In genomic region chr15:73947651-73948050, GRCh38 we compare ENCODE assay signal across 19 cellular contexts. TPM values are rescaled to one million over a fixed set of nuclear protein-coding genes. Genes with fewer than 3 reads are reported as not detected.
A peak's percentile ranks its signal among the peaks of the same experiment; 100 is the strongest.
DNase-seq lines count a peak whose midpoint lies in the region; ATAC-seq, FAIRE-seq and TF ChIP-seq lines count a peak whose summit lies in the region.
"Had no signal": no experiment of that assay in that cellular context is flagged by ENCODE, and none has a peak within 500 bp of the region (broad histone marks: within the 10 kb centered on the region; RNA-seq: fewer than 3 reads in every experiment).

No MANE protein-coding gene starts in this region.

- H2BK120ac ChIP-seq in neuronal stem cell (ENCODE audit: low read depth, low read length): no peak overlapping the region

- WGBS in neuronal stem cell (ENCODE audit: extremely low coverage in 2 of 2, insufficient read length in 2 of 2, insufficient replicate concordance in 1 of 2), 2 donors: no CpG with 5 or more reads among the region's 9 CpGs

- H3K9me2 ChIP-seq in PC-3 (replicated peaks; ENCODE audit: low read length): no peaks in the 10 kb centered on the region
- H3K9me2 ChIP-seq: SK-N-SH had no signal

- H3K9me3 Mint-ChIP-seq in chondrocyte (ENCODE audit: low read depth): no peaks in the 10 kb centered on the region

- TF ChIP-seq CTCF in RWPE2 (IDR thresholded peaks at IDR 0.05; ENCODE audit: poor library complexity, severe bottlenecking) (no peak), chondrocyte (IDR thresholded peaks at IDR 0.05) (no peak), thoracic aorta (IDR thresholded peaks at IDR 0.05) (no peak), PC-3 (conservative IDR thresholded peaks at IDR 0.05; ENCODE audit: low read depth, low read length) (no peak)

- no peaks in the 10 kb centered on the region for H3K79me1 ChIP-seq in neuronal stem cell (ENCODE audit: low read depth, low read length)

- H3K27me3 ChIP-seq in RWPE2 (ENCODE audit: insufficient read depth, poor library complexity, severe bottlenecking) (no peaks in the 10 kb centered on the region), neuronal stem cell (ENCODE audit: control insufficient read depth in 3 of 3, insufficient read depth in 3 of 3, low read depth in 1 of 3, low read length in 3 of 3) (peaks cover 0 to 11% (median 0%) of the 10 kb centered on the region in 3 experiments), thoracic aorta (replicated peaks; ENCODE audit: insufficient read depth) (no peaks in the 10 kb centered on the region), PC-3 (ENCODE audit: low read length) (no peaks in the 10 kb centered on the region)

- H3K4me1 Mint-ChIP-seq in chondrocyte (ENCODE audit: low read depth): peaks cover 67% of the 10 kb centered on the region

- H3K23ac ChIP-seq in neuronal stem cell (ENCODE audit: low read depth, low read length, poor library complexity): peak overlapping the region; percentile 23

- CTCF ChIA-PET in PC-3 (lab: Charles Lee): no interaction called here

- no peak overlapping the region for H4K91ac ChIP-seq in neuronal stem cell (ENCODE audit: low read depth, low read length, poor library complexity)

- H2BK15ac ChIP-seq in neuronal stem cell (ENCODE audit: low read length): no peak overlapping the region

- H2BK5ac ChIP-seq in neuronal stem cell (ENCODE audit: low read length): no peak overlapping the region

- H3K27me3 Mint-ChIP-seq in chondrocyte (ENCODE audit: low read depth): no peaks in the 10 kb centered on the region

- H3K27ac Mint-ChIP-seq in chondrocyte (ENCODE audit: unreplicated experiment): peak overlapping the region; percentile 22

- H3F3A ChIP-seq in PC-3 (ENCODE audit: low read length, unreplicated experiment): no peaks in the 10 kb centered on the region

- H3K4me3 ChIP-seq in RWPE2 (ENCODE audit: severe bottlenecking): no peak overlapping the region
- H3K4me3 ChIP-seq in neuronal stem cell (ENCODE audit: low read length in 2 of 2): no peak overlapping the region
- no peak overlapping the region for H3K4me3 ChIP-seq in thoracic aorta
- H3K4me3 ChIP-seq in PC-3 (ENCODE audit: low read length): no peak overlapping the region

- H3K14ac ChIP-seq in neuronal stem cell (ENCODE audit: low read length): no peak overlapping the region

- H3K9ac ChIP-seq in neuronal stem cell (ENCODE audit: low read depth, low read length, poor library complexity): no peak overlapping the region
- no peak overlapping the region for H3K9ac ChIP-seq in PC-3 (ENCODE audit: low read length)
- H3K9ac ChIP-seq: SK-N-SH had no signal

- H3K36me3 ChIP-seq in RWPE2 (ENCODE audit: low read depth): no peaks in the 10 kb centered on the region
- H3K36me3 ChIP-seq in neuronal stem cell (replicated peaks in 1 of 2; ENCODE audit: control insufficient read depth in 2 of 2, insufficient read depth in 2 of 2, low read length in 2 of 2): peaks cover 3 to 30% of the 10 kb centered on the region in 2 donors
- peaks cover 46% of the 10 kb centered on the region for H3K36me3 ChIP-seq in thoracic aorta
- peaks cover 63% of the 10 kb centered on the region for H3K36me3 ChIP-seq in PC-3 (ENCODE audit: low read depth, low read length)

- no peak overlapping the region for H2BK12ac ChIP-seq in neuronal stem cell (ENCODE audit: low read length)

- no peak overlapping the region for H3K4me2 ChIP-seq in neuronal stem cell (ENCODE audit: insufficient read depth, low read length, poor library complexity, severe bottlenecking)
- no peak overlapping the region for H3K4me2 ChIP-seq in PC-3 (ENCODE audit: low read length)
- H3K4me2 ChIP-seq: SK-N-SH had no signal

- no peak overlapping the region for H3K4ac ChIP-seq in neuronal stem cell (ENCODE audit: low read length)

- peaks cover 28% of the 10 kb centered on the region for H3K79me2 ChIP-seq in PC-3 (ENCODE audit: low read length)

- H4K8ac ChIP-seq in neuronal stem cell (ENCODE audit: low read depth, low read length): no peak overlapping the region

- no peak for ATAC-seq in RWPE2 (ENCODE audit: low read depth)
- ATAC-seq in thoracic aorta (ENCODE audit: insufficient number of reproducible peaks, low FRiP score, low read depth): no peak
- ATAC-seq in PC-3: no peak
- ATAC-seq: Panc1 had no signal

- H3K9me3 ChIP-seq in RWPE2 (ENCODE audit: severe bottlenecking): no peaks in the 10 kb centered on the region
- H3K9me3 ChIP-seq in neuronal stem cell (replicated peaks in 1 of 2; ENCODE audit: control insufficient read depth in 2 of 2, insufficient read depth in 1 of 2, low read depth in 1 of 2, low read length in 2 of 2): no peaks in the 10 kb centered on the region
- H3K9me3 ChIP-seq in thoracic aorta: no peaks in the 10 kb centered on the region
- H3K9me3 ChIP-seq in PC-3 (ENCODE audit: low read length): no peaks in the 10 kb centered on the region
- H3K9me3 ChIP-seq: SK-N-SH had no signal

- no peak overlapping the region for H2AK5ac ChIP-seq in neuronal stem cell (ENCODE audit: low read depth, low read length)

- no peak overlapping the region for H3K18ac ChIP-seq in neuronal stem cell (ENCODE audit: low read length)

- FAIRE-seq in HTR-8/SVneo (lab: Jason Lieb, UNC): no peak
- FAIRE-seq: H54 had no signal

- DNase-seq in RWPE2 (ENCODE audit: low spot score) (peak; percentile 72), chondrocyte (ENCODE audit: low spot score) (peak; percentile 62), neuronal stem cell (ENCODE audit: low spot score) (no peak), thoracic aorta (ENCODE audit: low spot score) (no peak), NOMO-1 (lab: John Stamatoyannopoulos, UW; ENCODE audit: unreplicated experiment in 2 of 2) (no peak), PC-3 (no peak), HTR-8/SVneo (ENCODE audit: insufficient read length, low spot score) (no peak)
- DNase-seq: DMS153, KBM-7, NCI-H1105 treated with DMSO at 0.1 percent for 48 hours, NCI-H146, NCI-H1930, NCI-H446, NCI-H524 treated with DMSO at 0.1 percent for 48 hours, NCI-H774, SK-N-SH had no signal

- no peak overlapping the region for H3K27ac ChIP-seq in RWPE2 (ENCODE audit: poor library complexity, severe bottlenecking)
- H3K27ac ChIP-seq in neuronal stem cell (replicated peaks; ENCODE audit: low read length): no peak overlapping the region
- H3K27ac ChIP-seq in thoracic aorta: peak overlapping the region; percentile 50 to 93
- H3K27ac ChIP-seq in PC-3 (ENCODE audit: low read length): no peak overlapping the region
- H3K27ac ChIP-seq: RWPE1 had no signal

- no peak overlapping the region for H3K4me3 Mint-ChIP-seq in chondrocyte (ENCODE audit: unreplicated experiment)

- H3K36me3 Mint-ChIP-seq in chondrocyte (ENCODE audit: low read depth): peaks cover 45% of the 10 kb centered on the region

- POLR2A ChIA-PET in PC-3 (lab: Charles Lee; ENCODE audit: unreplicated experiment): no interaction called here

- H2AFZ ChIP-seq in neuronal stem cell (ENCODE audit: low read length) (no peak overlapping the region), PC-3 (ENCODE audit: low read length) (no peak overlapping the region)

- BruUV-seq in PC-3 (replicated peaks; lab: Mats Ljungman, UMichigan): no TSS peak

- intact Hi-C loops in PC-3 (cut with micrococcal nuclease): no loop called here

- no peaks in the 10 kb centered on the region for H4K20me1 ChIP-seq in PC-3 (ENCODE audit: low read length)

- peaks cover 4% of the 10 kb centered on the region for H3K4me1 ChIP-seq in RWPE2 (ENCODE audit: insufficient read depth, poor library complexity, severe bottlenecking)
- peaks cover 21 to 23% of the 10 kb centered on the region in 2 donors for H3K4me1 ChIP-seq in neuronal stem cell (ENCODE audit: control insufficient read depth in 2 of 2, insufficient read depth in 1 of 2, low read depth in 1 of 2, low read length in 2 of 2)
- H3K4me1 ChIP-seq in thoracic aorta (ENCODE audit: control insufficient read depth in 1 of 2, low read depth in 2 of 2): peaks cover 34 to 56% of the 10 kb centered on the region in 2 donors
- H3K4me1 ChIP-seq in PC-3 (ENCODE audit: insufficient read depth, low read length): peaks cover 20% of the 10 kb centered on the region

RNA-seq across cellular contexts. Expression of gene LOXL1, which starts 21.4 kb away (rescaled TPM):
- 428 to 446 TPM (median 444 TPM) in 3 replicates for total RNA-seq in chondrocyte
- polyA plus RNA-seq in neuronal stem cell (2013, experiment 1 of 2): 67.0 TPM
- 68.3 TPM for polyA plus RNA-seq in neuronal stem cell (2013, experiment 2 of 2)
- total RNA-seq in thoracic aorta: 100 to 1,000 TPM; 164 to 321 TPM
- total RNA-seq in PC-3 (2014; rRNA removed): 224 and 249 TPM in 2 replicates

RNA-seq across cellular contexts. Expression of gene STOML1, which starts 44.4 kb away (rescaled TPM):
- total RNA-seq in chondrocyte: 18.0 to 26.4 TPM (median 18.9 TPM) in 3 replicates
- polyA plus RNA-seq in neuronal stem cell (2013, experiment 1 of 2): 2.2 TPM
- polyA plus RNA-seq in neuronal stem cell (2013, experiment 2 of 2): 2.3 TPM
- total RNA-seq in thoracic aorta: 10 to 100 TPM; 23.6 to 37.9 TPM
- 10.1 and 12.0 TPM in 2 replicates for total RNA-seq in PC-3 (2014; rRNA removed)

RNA-seq across cellular contexts. Expression of gene PML, which starts 46.9 kb away (rescaled TPM):
- total RNA-seq in chondrocyte (38.8 to 44.3 TPM (median 40.0 TPM) in 3 replicates), thoracic aorta (100 to 1,000 TPM in 1 of 2 donors, 10 to 100 TPM in 1; 77.2 to 138 TPM), PC-3 (2014; rRNA removed) (18.7 and 41.0 TPM in 2 replicates)
- 19.7 TPM for polyA plus RNA-seq in neuronal stem cell (2013, experiment 1 of 2)
- polyA plus RNA-seq in neuronal stem cell (2013, experiment 2 of 2): 20.5 TPM

Comparison
In these comparisons a context has a peak if more than half of its experiments do, and no peak if none do; other contexts are left out.
1. DNase-seq: peak in RWPE2 (single experiment) and chondrocyte (single experiment); none in neuronal stem cell (single experiment), thoracic aorta (single experiment), NOMO-1 (0 of 2), PC-3 (single experiment) and HTR-8/SVneo (single experiment).
2. H3K27ac ChIP-seq: peak in thoracic aorta (2 of 2); none in RWPE2 (single experiment), neuronal stem cell (single experiment) and PC-3 (single experiment).